8 cellular contexts compared by ENCODE assay signal in genomic region chr5:159133041-159133741, GRCh38. TPM values are rescaled to one million over a fixed set of nuclear protein-coding genes. Genes with fewer than 3 reads are reported as not detected.
DNase-seq lines count a peak whose midpoint lies in the region; ATAC-seq, FAIRE-seq and TF ChIP-seq lines count a peak whose summit lies in the region.

No MANE protein-coding gene starts in this region.

- H3K27ac ChIP-seq in epithelial cell of prostate: no peak overlapping the region
- H3K27ac ChIP-seq in naive thymus-derived CD4-positive, alpha-beta T cell (ENCODE audit: low read depth, low read length): no peak overlapping the region

- intact Hi-C loops in naive thymus-derived CD4-positive, alpha-beta T cell (cut with micrococcal nuclease): loop anchor here (1.0 to 2.0 kb wide), 11 partner anchors 13 to 1371 kb away; no protein-coding TSS in a partner anchor

- H3K27me3 ChIP-seq in naive thymus-derived CD4-positive, alpha-beta T cell (ENCODE audit: control insufficient read depth in 2 of 2, insufficient read depth in 2 of 2, low read length in 2 of 2): no peaks in the 10 kb centered on the region

- no peak overlapping the region for H3K27ac Mint-ChIP-seq in naive thymus-derived CD4-positive, alpha-beta T cell

- no peaks in the 10 kb centered on the region for H3K4me1 Mint-ChIP-seq in naive thymus-derived CD4-positive, alpha-beta T cell

- no peak overlapping the region for H3K4me3 ChIP-seq in naive thymus-derived CD4-positive, alpha-beta T cell (ENCODE audit: low read length)

- peaks cover 0 to 29% (median 7%) of the 10 kb centered on the region in 5 donors for H3K27me3 Mint-ChIP-seq in naive thymus-derived CD4-positive, alpha-beta T cell

- peak; percentile 52 for ATAC-seq in naive thymus-derived CD4-positive, alpha-beta T cell

- H3K4me1 ChIP-seq in naive thymus-derived CD4-positive, alpha-beta T cell (ENCODE audit: control insufficient read depth in 2 of 2, insufficient read depth in 2 of 2, low read length in 2 of 2): no peaks in the 10 kb centered on the region

- POLR2A ChIA-PET in naive thymus-derived CD4-positive, alpha-beta T cell (lab: Charles Lee): interaction anchor here (0.7 to 1.4 kb wide), 2 partner anchors 177 to 438 kb away, joined by 3 to 5 read pairs; no protein-coding TSS in a partner anchor

- CTCF ChIA-PET in naive thymus-derived CD4-positive, alpha-beta T cell (lab: Charles Lee): interaction anchor here (0.8 to 2.3 kb wide), 14 partner anchors 10 to 1316 kb away, joined by 3 to 46 read pairs (median 5); no protein-coding TSS in a partner anchor

- in situ Hi-C loops in ACHN (cut with HindIII; ENCODE audit: low pct_ligation_motif_present, low pct_unique_long_range_greater_than_20kb, low sequenced_read_pairs): no loop called here

- H3K36me3 Mint-ChIP-seq in naive thymus-derived CD4-positive, alpha-beta T cell: no peaks in the 10 kb centered on the region

- no peaks in the 10 kb centered on the region for H3K9me3 ChIP-seq in naive thymus-derived CD4-positive, alpha-beta T cell (ENCODE audit: control insufficient read depth in 2 of 3, low read length in 3 of 3)

- no peak for FAIRE-seq in HTR-8/SVneo (lab: Jason Lieb, UNC)

- peak; percentile 65 for TF ChIP-seq CTCF in GM12872 (IDR thresholded peaks at IDR 0.05; ENCODE audit: insufficient read depth, low read depth, low read length)

- peak; percentile 39 for DNase-seq in ACHN
- peak; percentile 51 for DNase-seq in HTR-8/SVneo (ENCODE audit: insufficient read length, low spot score)
- peak; percentile 8 for DNase-seq in RPMI8226
- peak; percentile 26 for DNase-seq in epithelial cell of prostate (ENCODE audit: low read depth, low spot score)
- DNase-seq in naive thymus-derived CD4-positive, alpha-beta T cell: peak in 6 of 9 donors; percentile 8 to 59 (median 54)
- DNase-seq in HK-2 (ENCODE audit: unreplicated experiment): no peak
- DNase-seq in activated CD4-positive, alpha-beta T cell treated with anti-CD3 and anti-CD28 coated beads for 1 hour: no peak

- no peak overlapping the region for H3K4me3 Mint-ChIP-seq in naive thymus-derived CD4-positive, alpha-beta T cell

- H3K36me3 ChIP-seq in naive thymus-derived CD4-positive, alpha-beta T cell (ENCODE audit: control insufficient read depth in 2 of 3, insufficient read depth in 3 of 3, low read length in 3 of 3): no peaks in the 10 kb centered on the region

- H3K9me3 Mint-ChIP-seq in naive thymus-derived CD4-positive, alpha-beta T cell: no peaks in the 10 kb centered on the region

RNA-seq across cellular contexts. Expression of gene EBF1, which starts 33.5 kb away (rescaled TPM):
- 1 to 10 TPM in 1 of 5 experiments, under 1 TPM in 3, not detected in 1; 0.22 to 1.4 (median 0.47) TPM for total RNA-seq in naive thymus-derived CD4-positive, alpha-beta T cell
- not detected for polyA plus RNA-seq in naive thymus-derived CD4-positive, alpha-beta T cell

Comparison
In these comparisons a context has a peak if more than half of its experiments do, and no peak if none do; other contexts are left out.
1. DNase-seq: peak in ACHN (single experiment), HTR-8/SVneo (single experiment), RPMI8226 (single experiment), epithelial cell of prostate (single experiment) and naive thymus-derived CD4-positive, alpha-beta T cell (6 of 9); none in HK-2 (single experiment) and activated CD4-positive, alpha-beta T cell treated with anti-CD3 and anti-CD28 coated beads for 1 hour (single experiment).